1 cellular context compared by ENCODE assay signal in genomic region chr6:116561377-116562018, GRCh38.
TF ChIP-seq lines count a peak whose summit lies in the region.

No MANE protein-coding gene starts in this region.

TF ChIP-seq in endothelial cell of umbilical vein, 7 proteins besides CTCF, POLR2A, EP300 and RAD21 (continued from another document):
- TF ChIP-seq EZH2 (IDR thresholded peaks at IDR 0.05; ENCODE audit: borderline replicate concordance, low read depth, low read length, severe bottlenecking), result no peak
- TF ChIP-seq POLR2AphosphoS5 (IDR thresholded peaks at IDR 0.05; ENCODE audit: insufficient read depth, low read depth, low read length), result no peak
